In genomic region chr20:6014017-6014416, GRCh38 we compare ENCODE assay signal across 18 cellular contexts. TPM values are rescaled to one million over a fixed set of nuclear protein-coding genes. Genes with fewer than 3 reads are reported as not detected.
"Had no signal": no experiment of that assay in that cellular context is flagged by ENCODE, and none has a peak within 500 bp of the region (broad histone marks: within the 10 kb centered on the region; RNA-seq: fewer than 3 reads in every experiment).

No MANE protein-coding gene starts in this region.

- H3K27ac ChIP-seq: adrenal gland, dorsolateral prefrontal cortex, esophagus squamous epithelium, foreskin keratinocyte, sigmoid colon, thoracic aorta had no signal

- H3K9me3 ChIP-seq: adrenal gland, esophagus squamous epithelium, sigmoid colon, thoracic aorta had no signal

- H3K27me3 Mint-ChIP-seq: brain; stimulated activated naive CD8-positive, alpha-beta T cell treated with anti-CD3 and anti-CD28 coated beads, Interleukin-15, Interleukin-2, amounts not matched to agents 100 ng/mL and 50 ng/mL, for 24 hours had no signal

- H3K4me3 ChIP-seq: adrenal gland, dorsolateral prefrontal cortex, esophagus squamous epithelium, sigmoid colon, thoracic aorta had no signal

- DNase-seq: activated CD4-positive, alpha-beta T cell treated with anti-CD3 and anti-CD28 coated beads for 48 hours; activated gamma-delta T cell treated with Interleukin-2 at 50 U/mL for 16 hours; adrenal gland; dorsolateral prefrontal cortex; esophagus squamous epithelium; foreskin keratinocyte; sigmoid colon; stimulated activated CD4-positive, alpha-beta T cell treated with anti-CD3 and anti-CD28 coated beads, Interleukin-2, amount 100 ng/mL, for 24 hours; T-helper 9 cell had no signal

- H3K4me3 Mint-ChIP-seq: brain; stimulated activated naive CD8-positive, alpha-beta T cell treated with anti-CD3 and anti-CD28 coated beads, Interleukin-15, Interleukin-2, amounts not matched to agents 100 ng/mL and 50 ng/mL, for 24 hours had no signal

- H3K27ac Mint-ChIP-seq: stimulated activated naive CD8-positive, alpha-beta T cell treated with anti-CD3 and anti-CD28 coated beads, Interleukin-15, Interleukin-2, amounts not matched to agents 100 ng/mL and 50 ng/mL, for 24 hours had no signal

- ATAC-seq: foreskin keratinocyte had no signal

- H3K27me3 ChIP-seq: adrenal gland, dorsolateral prefrontal cortex, esophagus squamous epithelium, foreskin keratinocyte, sigmoid colon had no signal

- H3K9me3 Mint-ChIP-seq: stimulated activated naive CD8-positive, alpha-beta T cell treated with anti-CD3 and anti-CD28 coated beads, Interleukin-15, Interleukin-2, amounts not matched to agents 100 ng/mL and 50 ng/mL, for 24 hours had no signal

- H3K4me1 ChIP-seq: foreskin keratinocyte, sigmoid colon had no signal

RNA-seq across cellular contexts. Expression of gene LRRN4, which starts 39.8 kb away (rescaled TPM):
- total RNA-seq: activated CD8-positive, alpha-beta memory T cell treated with anti-CD3 and anti-CD28 coated beads for 36 hours; cerebellum; osteoblast; pulmonary artery endothelial cell; SK-MEL-5; ureter had no signal
